In the genomic region with DNA sequence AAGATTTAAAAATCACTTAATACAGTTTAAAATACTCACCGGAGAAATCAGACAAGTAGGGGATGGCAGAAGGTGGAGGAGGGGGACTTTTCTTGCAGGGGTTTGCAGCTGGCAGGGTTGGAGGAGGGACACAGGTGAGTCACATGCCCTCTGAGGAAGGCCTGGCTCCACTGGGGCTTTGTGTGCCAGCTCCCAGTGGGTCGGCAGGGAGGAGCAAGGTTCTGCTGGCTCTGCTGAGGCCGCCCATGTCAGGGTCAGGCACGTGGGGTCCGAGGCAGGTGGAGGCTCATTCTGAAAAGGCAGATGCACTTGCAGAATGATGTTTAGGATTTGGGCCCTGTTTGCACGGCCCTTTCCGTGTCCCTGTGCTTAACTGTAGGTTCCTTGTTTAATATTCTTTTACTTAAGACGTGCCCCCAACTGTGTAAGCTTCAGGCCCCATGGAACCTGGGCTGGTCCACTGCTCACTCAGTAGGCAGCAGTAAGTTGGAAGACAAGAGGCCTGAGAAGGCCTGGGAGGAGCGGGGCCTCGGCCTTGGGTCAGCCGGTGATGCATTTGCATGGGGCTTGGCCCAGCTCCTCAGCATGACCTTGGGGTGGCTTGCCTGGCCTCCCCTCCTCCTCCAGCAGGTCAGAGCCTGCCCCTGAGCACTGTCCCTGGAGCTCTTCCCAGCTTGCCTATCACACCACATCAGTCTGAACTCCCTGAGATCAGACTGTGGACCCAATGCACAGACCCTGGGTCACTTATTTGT, we compare ENCODE assay signal across 26 cellular contexts.
"Had no signal": no experiment of that assay in that cellular context is flagged by ENCODE, and none has a peak within 500 bp of the region (broad histone marks: within the 10 kb centered on the region; RNA-seq: fewer than 3 reads in every experiment).

No MANE protein-coding gene starts in this region.

- H3K79me2 ChIP-seq: parathyroid adenoma had no signal

- H3K27ac ChIP-seq: dorsolateral prefrontal cortex, hepatocyte, parathyroid adenoma, psoas muscle, spleen, stomach, uterus had no signal

- H3K27me3 ChIP-seq: uterus had no signal

- H3K36me3 Mint-ChIP-seq: naive thymus-derived CD8-positive, alpha-beta T cell had no signal

- H3K4me1 ChIP-seq: parathyroid adenoma had no signal

- H3K9ac ChIP-seq: parathyroid adenoma had no signal

- H3K4me3 ChIP-seq: dorsolateral prefrontal cortex, hepatocyte, mucosa of descending colon, psoas muscle, spleen, stomach, uterus had no signal

- H3K27ac Mint-ChIP-seq: naive thymus-derived CD8-positive, alpha-beta T cell; type B pancreatic cell had no signal

- H2AFZ ChIP-seq: hepatocyte, parathyroid adenoma had no signal

- H3K9me3 Mint-ChIP-seq: naive thymus-derived CD8-positive, alpha-beta T cell; neural crest cell; type B pancreatic cell had no signal

- DNase-seq: cortex of kidney; dorsolateral prefrontal cortex; effector CD8-positive, alpha-beta T cell; foreskin melanocyte; head of caudate nucleus; kidney; left cardiac atrium; mammary epithelial cell; naive thymus-derived CD8-positive, alpha-beta T cell; occipital lobe; retina; spleen; stimulated activated CD4-positive, alpha-beta T cell treated with anti-CD3 and anti-CD28 coated beads, Interleukin-15, amount 100 ng/mL, for 24 hours; stimulated activated CD4-positive, alpha-beta T cell treated with anti-CD3 and anti-CD28 coated beads, Interleukin-1b, Interleukin-23, amount 100 ng/mL, for 48 hours; stimulated activated CD4-positive, alpha-beta T cell treated with anti-CD3 and anti-CD28 coated beads, Interleukin-4, amount 100 ng/mL, for 24 hours; stimulated activated naive CD4-positive, alpha-beta T cell; stomach; substantia nigra; uterus had no signal

- H3K4me1 Mint-ChIP-seq: naive thymus-derived CD8-positive, alpha-beta T cell had no signal

- H3K36me3 ChIP-seq: spleen, stomach, uterus had no signal

- H3K4me2 ChIP-seq: hepatocyte had no signal

- ATAC-seq: left cardiac atrium; mucosa of descending colon; naive thymus-derived CD8-positive, alpha-beta T cell; psoas muscle; sciatic nerve had no signal

- H3K4me3 Mint-ChIP-seq: naive thymus-derived CD8-positive, alpha-beta T cell; neural crest cell; type B pancreatic cell had no signal
